ENCODE assay signal across 8 cellular contexts in genomic region chr20:34364013-34364382, GRCh38. TPM values are rescaled to one million over a fixed set of nuclear protein-coding genes. Genes with fewer than 3 reads are reported as not detected.
A peak's percentile ranks its signal among the peaks of the same experiment; 100 is the strongest.
DNase-seq lines count a peak whose midpoint lies in the region; ATAC-seq, FAIRE-seq and TF ChIP-seq lines count a peak whose summit lies in the region.

No MANE protein-coding gene starts in this region.

- intact Hi-C loops in endothelial cell of umbilical vein (cut with micrococcal nuclease) = no loop called here

- H3K4me3 ChIP-seq in endothelial cell of umbilical vein (replicated peaks in 1 of 3; ENCODE audit: insufficient read depth in 1 of 3, low read depth in 1 of 3, low read length in 3 of 3) = peak overlapping the region; percentile 84 to 97 (median 88)

- no peak for TF ChIP-seq POLR2A in endothelial cell of umbilical vein (IDR thresholded peaks at IDR 0.05; ENCODE audit: low read depth, low read length)

- BruUV-seq in endothelial cell of umbilical vein (replicated peaks; lab: Mats Ljungman, UMichigan) = TSS peak; percentile 57

- H3K9me1 ChIP-seq in endothelial cell of umbilical vein (replicated peaks; ENCODE audit: control insufficient read depth, extremely low read depth, insufficient read depth, low read length) = no peaks in the 10 kb centered on the region

- H3K36me3 ChIP-seq in endothelial cell of umbilical vein (ENCODE audit: control insufficient read depth in 2 of 2, extremely low read depth in 1 of 2, insufficient read depth in 2 of 2, low read length in 2 of 2) = no peaks in the 10 kb centered on the region

- dilution Hi-C loops in endothelial cell of umbilical vein (cut with MboI; ENCODE audit: extremely low pct_ligation_motif_present, low sequenced_read_pairs) = no loop called here

- no peaks in the 10 kb centered on the region for H3K9me3 ChIP-seq in endothelial cell of umbilical vein (replicated peaks; ENCODE audit: control insufficient read depth, insufficient read depth, low read length)

- peaks cover 56% of the 10 kb centered on the region for H3K79me2 ChIP-seq in endothelial cell of umbilical vein (ENCODE audit: control insufficient read depth, insufficient read depth, low read length)

- H3K36me3 Mint-ChIP-seq in T-cell (peaks cover 14% of the 10 kb centered on the region), nephron progenitor cell (ENCODE audit: low read depth) (peaks cover 37% of the 10 kb centered on the region)

- peaks cover 14% of the 10 kb centered on the region for H3K4me1 ChIP-seq in endothelial cell of umbilical vein (ENCODE audit: control insufficient read depth, extremely low read depth, insufficient read depth, low read length)

- H3K4me3 Mint-ChIP-seq in T-cell = peak overlapping the region; percentile 84 to 100 (median 99)
- H3K4me3 Mint-ChIP-seq in nephron progenitor cell = peak overlapping the region; percentile 97

- peak overlapping the region; percentile 51 for H2AFZ ChIP-seq in endothelial cell of umbilical vein (ENCODE audit: low read depth, low read length)

- DNase-seq in NCI-H748 (lab: John Stamatoyannopoulos, UW; ENCODE audit: unreplicated experiment) (peak; percentile 15), NCI-H748 treated with DMSO at 0.1 percent for 48 hours (lab: John Stamatoyannopoulos, UW) (no peak), T-cell (no peak), endothelial cell of umbilical vein (ENCODE audit: low read depth, low spot score) (peak; percentile 60), nephron progenitor cell (no peak), NCI-H2171 (lab: John Stamatoyannopoulos, UW) (no peak)

- peaks cover 45 to 55% (median 54%) of the 10 kb centered on the region in 3 donors for H3K4me1 Mint-ChIP-seq in T-cell
- H3K4me1 Mint-ChIP-seq in nephron progenitor cell = peaks cover 41% of the 10 kb centered on the region

- H3K27me3 Mint-ChIP-seq in T-cell (no peaks in the 10 kb centered on the region), nephron progenitor cell (ENCODE audit: low read depth, poor library complexity) (peaks cover 3% of the 10 kb centered on the region)

- ATAC-seq in T-cell (replicated peaks in 1 of 4) (no peak), HG02884 (IDR thresholded peaks at IDR 0.05; ENCODE audit: unreplicated experiment) (no peak), GM18907 (IDR thresholded peaks at IDR 0.05; ENCODE audit: unreplicated experiment) (no peak)

- peak overlapping the region; percentile 79 for H3K4me2 ChIP-seq in endothelial cell of umbilical vein (ENCODE audit: insufficient read depth, low read length)

- H3K27ac Mint-ChIP-seq in T-cell (peak overlapping the region; percentile 39 to 71), nephron progenitor cell (peak overlapping the region; percentile 64)

- peaks cover 5% of the 10 kb centered on the region for H4K20me1 ChIP-seq in endothelial cell of umbilical vein (replicated peaks; ENCODE audit: control insufficient read depth, extremely low read depth, insufficient read depth, low read length)

- H3K9me3 Mint-ChIP-seq in T-cell = no peaks in the 10 kb centered on the region
- H3K9me3 Mint-ChIP-seq in nephron progenitor cell = no peaks in the 10 kb centered on the region

- CTCF ChIA-PET in T-cell (lab: Charles Lee) (interaction anchor here in 1 of 2 donors (2.6 kb wide), 1 partner anchor 52 kb away, joined by 20 read pairs; no protein-coding TSS in a partner anchor), endothelial cell of umbilical vein (lab: Charles Lee) (interaction anchor here (1.4 to 3.1 kb wide), 3 partner anchors 13 to 173 kb away, joined by 5 to 40 read pairs (median 8); no protein-coding TSS in a partner anchor)

- peak; percentile 55 for FAIRE-seq in endothelial cell of umbilical vein (lab: Jason Lieb, UNC)

- TF ChIP-seq CTCF in endothelial cell of umbilical vein (IDR thresholded peaks at IDR 0.05; ENCODE audit: extremely low read depth in 1 of 2, insufficient read depth in 1 of 2, low read depth in 1 of 2, low read length in 2 of 2) (no peak), nephron progenitor cell (IDR thresholded peaks at IDR 0.05) (no peak)

- H3K9ac ChIP-seq in endothelial cell of umbilical vein (replicated peaks; ENCODE audit: extremely low read depth, insufficient read depth, low read length) = peak overlapping the region; percentile 87

- POLR2A ChIA-PET in T-cell (lab: Charles Lee) (interaction anchor here (0.5 to 1.2 kb wide), 7 partner anchors 14 to 1097 kb away, joined by 3 to 11 read pairs (median 6); no protein-coding TSS in a partner anchor), endothelial cell of umbilical vein (lab: Charles Lee) (interaction anchor here (1.0 to 2.0 kb wide), 2 partner anchors 17 to 51 kb away, joined by 4 to 9 read pairs; no protein-coding TSS in a partner anchor)

- peak overlapping the region; percentile 76 for H3K27ac ChIP-seq in endothelial cell of umbilical vein (ENCODE audit: insufficient read depth, low read depth, low read length)

- H3K27me3 ChIP-seq in endothelial cell of umbilical vein (ENCODE audit: control insufficient read depth in 2 of 2, insufficient read depth in 2 of 2, low read length in 2 of 2) = no peaks in the 10 kb centered on the region

TF ChIP-seq in endothelial cell of umbilical vein, 7 proteins besides CTCF, POLR2A, EP300 and RAD21:
- no peak for TF ChIP-seq JUN (IDR thresholded peaks at IDR 0.05; ENCODE audit: borderline replicate concordance, insufficient read depth, insufficient read length, low read depth)
- TF ChIP-seq MYC (IDR thresholded peaks at IDR 0.05; ENCODE audit: low read depth, low read length) = no peak
- TF ChIP-seq GATA2 (IDR thresholded peaks at IDR 0.05; ENCODE audit: insufficient read depth, insufficient read length, low read depth, low read length) = no peak
- no peak for TF ChIP-seq EZH2 (IDR thresholded peaks at IDR 0.05; ENCODE audit: borderline replicate concordance, low read depth, low read length, severe bottlenecking)
- no peak for TF ChIP-seq MAX (IDR thresholded peaks at IDR 0.05; ENCODE audit: insufficient read depth, insufficient read length)
- no peak for TF ChIP-seq POLR2AphosphoS5 (IDR thresholded peaks at IDR 0.05; ENCODE audit: insufficient read depth, low read depth, low read length)
- no peak for TF ChIP-seq FOS (IDR thresholded peaks at IDR 0.05; ENCODE audit: borderline replicate concordance, insufficient read depth, low read length)
TF ChIP-seq in endothelial cell of umbilical vein: peak in this region for 0.

RNA-seq across cellular contexts. Expression of gene ITCH, which starts 0.9 kb away (rescaled TPM):
- total RNA-seq in T-cell (10 to 100 TPM; 50.5 to 63.6 (median 53.3) TPM), endothelial cell of umbilical vein (52.2 and 57.4 TPM in 2 replicates)
- 6.4 and 29.5 TPM in 2 replicates for polyA plus RNA-seq in endothelial cell of umbilical vein
- 7.3 and 7.5 TPM in 2 replicates for polyA plus RNA-seq in endothelial cell of umbilical vein (2011; cell fraction: cytosol; rRNA removed)
- 15.6 and 18.5 TPM in 2 replicates for polyA plus RNA-seq in endothelial cell of umbilical vein (2011; cell fraction: nucleus; rRNA removed)
- 34.9 and 36.0 TPM in 2 replicates for polyA plus RNA-seq in endothelial cell of umbilical vein (2012)
- polyA minus RNA-seq in endothelial cell of umbilical vein = 29.5 and 73.8 TPM in 2 replicates
- polyA minus RNA-seq in endothelial cell of umbilical vein (2011; cell fraction: cytosol; rRNA and poly(A)+ RNA removed) = 23.5 TPM
- polyA minus RNA-seq in endothelial cell of umbilical vein (2011; cell fraction: nucleus; rRNA and poly(A)+ RNA removed) = 39.4 and 67.0 TPM in 2 replicates

Comparison
In these comparisons a context has a peak if more than half of its experiments do, and no peak if none do; other contexts are left out.
1. DNase-seq: peak in NCI-H748 (single experiment) and endothelial cell of umbilical vein (single experiment); none in NCI-H748 treated with DMSO at 0.1 percent for 48 hours (single experiment), T-cell (0 of 34), nephron progenitor cell (single experiment) and NCI-H2171 (single experiment).